ENCODE assay signal across 6 cellular contexts in the genomic region with DNA sequence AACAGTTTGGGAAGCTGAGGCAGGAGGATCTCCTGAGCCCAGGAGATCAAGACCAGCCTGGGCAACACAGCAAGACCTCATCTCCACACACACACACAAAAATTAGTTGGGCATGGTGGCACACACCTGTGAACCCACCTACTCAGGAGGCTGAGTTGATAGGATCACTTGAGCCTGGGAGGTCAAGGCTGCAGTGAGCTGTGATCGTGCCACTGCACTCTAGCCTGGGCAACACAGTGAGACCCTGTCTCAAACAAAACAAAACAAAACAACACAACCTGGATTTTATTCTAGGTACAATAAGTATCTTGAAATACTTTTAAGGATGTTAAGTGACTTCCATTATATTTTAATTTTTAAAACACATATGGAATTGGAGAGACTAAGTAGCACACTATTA.
"Had no signal": no experiment of that assay in that cellular context is flagged by ENCODE, and none has a peak within 500 bp of the region (broad histone marks: within the 10 kb centered on the region; RNA-seq: fewer than 3 reads in every experiment).

No MANE protein-coding gene starts in this region.

- DNase-seq: H7, KG1 had no signal

- H2AFZ ChIP-seq: GM23338 had no signal

- H3K4me3 Mint-ChIP-seq: GM23338, IgD-negative memory B cell had no signal

- H3K27ac Mint-ChIP-seq: GM23338 had no signal

- H3K27me3 Mint-ChIP-seq: IgD-negative memory B cell had no signal

- H3K4me2 ChIP-seq: GM23338 had no signal

- H3K36me3 Mint-ChIP-seq: IgD-negative memory B cell had no signal

- H3K9me3 ChIP-seq: HAP-1 had no signal

- ATAC-seq: GM23338, HCT116 had no signal

- H3K4me1 ChIP-seq: HAP-1 had no signal

- H3K4me3 ChIP-seq: GM23338, HAP-1 had no signal

- H3K36me3 ChIP-seq: HAP-1 had no signal

- H3K9me3 Mint-ChIP-seq: GM23338, IgD-negative memory B cell had no signal
